Comparison of ENCODE assay signal across 8 cellular contexts in genomic region chr22:31211862-31212730, GRCh38. TPM values are rescaled to one million over a fixed set of nuclear protein-coding genes. Genes with fewer than 3 reads are reported as not detected.
A peak's percentile ranks its signal among the peaks of the same experiment; 100 is the strongest.
DNase-seq lines count a peak whose midpoint lies in the region; ATAC-seq, FAIRE-seq and TF ChIP-seq lines count a peak whose summit lies in the region.

TSS of gene LIMK2 (plus strand) at chr22:31212298. CDS start at chr22:31212409, 111 bp downstream.

- TF ChIP-seq CTCF in heart left ventricle (IDR thresholded peaks at IDR 0.05) (peak; percentile 74 to 99 (median 91)), type B pancreatic cell (conservative IDR thresholded peaks at IDR 0.05) (peak; percentile 87)

- H3K27me3 Mint-ChIP-seq in T-cell (no peaks in the 10 kb centered on the region), type B pancreatic cell (no peaks in the 10 kb centered on the region)

- POLR2A ChIA-PET in T-cell (lab: Charles Lee): interaction anchor here (0.6 to 0.7 kb wide), 4 partner anchors 36 to 517 kb away, joined by 3 read pairs; no protein-coding TSS in a partner anchor

- H3K36me3 Mint-ChIP-seq in T-cell (no peaks in the 10 kb centered on the region), type B pancreatic cell (peaks cover 13% of the 10 kb centered on the region)

- peak within 1 kb of the TSS; percentile 61 to 97 (median 84) for H3K4me3 ChIP-seq in heart left ventricle

- no peaks in the 10 kb centered on the region for H3K9me3 Mint-ChIP-seq in T-cell
- no peaks in the 10 kb centered on the region for H3K9me3 Mint-ChIP-seq in type B pancreatic cell

- ATAC-seq in HG02852 (IDR thresholded peaks at IDR 0.05; ENCODE audit: unreplicated experiment) (peak; percentile 84), T-cell (replicated peaks in 1 of 4) (peak; percentile 98 to 99 (median 98)), heart left ventricle (peak; percentile 89 to 95 (median 94))

- 1% methylated on average over 57 to 64 of the region's 64 CpGs for WGBS in adipose tissue, 3 donors
- WGBS in heart left ventricle, 4 donors: 1 to 2% (median 1%) methylated on average over 37 to 64 of the region's 64 CpGs

- DNase-seq in GM12892 (ENCODE audit: insufficient read length) (peak; percentile 96), NCI-H146 (lab: John Stamatoyannopoulos, UW) (peak; percentile 91), T-cell (peak; percentile 91 to 99 (median 96)), heart left ventricle (peak; percentile 96 to 98 (median 97)), posterior cingulate gyrus (peak; percentile 81 to 99 (median 92)), type B pancreatic cell (ENCODE audit: extremely low spot score, unreplicated experiment) (peak; percentile 96)

- peak within 1 kb of the TSS; percentile 92 to 98 for H3K27ac Mint-ChIP-seq in T-cell
- peak within 1 kb of the TSS; percentile 77 for H3K27ac Mint-ChIP-seq in type B pancreatic cell

- CTCF ChIA-PET in T-cell (lab: Charles Lee): interaction anchor here (0.6 to 3.0 kb wide), 14 partner anchors 11 to 275 kb away, joined by 3 to 14 read pairs (median 4); partner anchors contain the start of gene PIK3IP1 (in 2 of the 2)

- H3K27me3 ChIP-seq in heart left ventricle: no peaks in the 10 kb centered on the region

- FAIRE-seq in GM12892 (lab: Jason Lieb, UNC): peak; percentile 80

- TF ChIP-seq POLR2A in GM12892 (IDR thresholded peaks at IDR 0.05; ENCODE audit: low read depth, low read length) (peak; percentile 88), heart left ventricle (IDR thresholded peaks at IDR 0.05) (peak in 1 of 2 donors; percentile 58)

- intact Hi-C loops in heart left ventricle (cut with DNase I): loop anchor here in 7 of 10 donors (1.0 to 10.0 kb wide), 7 partner anchors 19 to 80 kb away; partner anchors contain the start of genes PIK3IP1 (in 2 of the 7) and RNF185 (in 2 of the 7)
- intact Hi-C loops in posterior cingulate gyrus (cut with DNase I): loop anchor here (5.0 kb wide), 1 partner anchor 60 kb away; no protein-coding TSS in a partner anchor

- H3K27ac ChIP-seq in adipose tissue (ENCODE audit: low read depth, low read length) (peak within 1 kb of the TSS; percentile 21), heart left ventricle (peak within 1 kb of the TSS; percentile 29 to 92 (median 86))

- peaks cover 0 to 66% (median 47%) of the 10 kb centered on the region in 12 donors for H3K4me1 ChIP-seq in heart left ventricle

- peaks cover 0 to 15% (median 0%) of the 10 kb centered on the region in 9 donors for H3K36me3 ChIP-seq in heart left ventricle

- no peaks in the 10 kb centered on the region for H3K9me3 ChIP-seq in heart left ventricle

- peaks cover 55 to 57% (median 56%) of the 10 kb centered on the region in 3 donors for H3K4me1 Mint-ChIP-seq in T-cell
- peaks cover 17% of the 10 kb centered on the region for H3K4me1 Mint-ChIP-seq in type B pancreatic cell (ENCODE audit: unreplicated experiment)

- H3K4me3 Mint-ChIP-seq in T-cell (peak within 1 kb of the TSS; percentile 84 to 89 (median 86)), type B pancreatic cell (peak within 1 kb of the TSS; percentile 87)

RNA-seq across cellular contexts. Expression of gene LIMK2, which starts in this region (rescaled TPM):
- 17.6 TPM for polyA plus RNA-seq in GM12892 (2012; ENCODE audit: missing spikeins)
- total RNA-seq in T-cell (10 to 100 TPM; 21.5 to 31.5 (median 29.7) TPM), heart left ventricle (10 to 100 TPM in 4 of 9 donors, 1 to 10 TPM in 5; 7.1 to 33.3 (median 9.4) TPM), type B pancreatic cell (ENCODE audit: low replicate concordance) (46.6 and 127 TPM in 2 replicates)
- polyA plus RNA-seq in adipose tissue (10 to 100 TPM; 11.7 to 32.7 (median 21.7) TPM), heart left ventricle (10 to 100 TPM in 1 of 2 donors, 1 to 10 TPM in 1; 7.0 to 10.9 TPM)

Comparison
In these comparisons a context has a peak if more than half of its experiments do, and no peak if none do; other contexts are left out.
1. Peak in every context shown above with its lines: DNase-seq, ATAC-seq, H3K4me3 ChIP-seq and H3K27ac ChIP-seq.